Comparison of ENCODE assay signal across 8 cellular contexts in the genomic region with DNA sequence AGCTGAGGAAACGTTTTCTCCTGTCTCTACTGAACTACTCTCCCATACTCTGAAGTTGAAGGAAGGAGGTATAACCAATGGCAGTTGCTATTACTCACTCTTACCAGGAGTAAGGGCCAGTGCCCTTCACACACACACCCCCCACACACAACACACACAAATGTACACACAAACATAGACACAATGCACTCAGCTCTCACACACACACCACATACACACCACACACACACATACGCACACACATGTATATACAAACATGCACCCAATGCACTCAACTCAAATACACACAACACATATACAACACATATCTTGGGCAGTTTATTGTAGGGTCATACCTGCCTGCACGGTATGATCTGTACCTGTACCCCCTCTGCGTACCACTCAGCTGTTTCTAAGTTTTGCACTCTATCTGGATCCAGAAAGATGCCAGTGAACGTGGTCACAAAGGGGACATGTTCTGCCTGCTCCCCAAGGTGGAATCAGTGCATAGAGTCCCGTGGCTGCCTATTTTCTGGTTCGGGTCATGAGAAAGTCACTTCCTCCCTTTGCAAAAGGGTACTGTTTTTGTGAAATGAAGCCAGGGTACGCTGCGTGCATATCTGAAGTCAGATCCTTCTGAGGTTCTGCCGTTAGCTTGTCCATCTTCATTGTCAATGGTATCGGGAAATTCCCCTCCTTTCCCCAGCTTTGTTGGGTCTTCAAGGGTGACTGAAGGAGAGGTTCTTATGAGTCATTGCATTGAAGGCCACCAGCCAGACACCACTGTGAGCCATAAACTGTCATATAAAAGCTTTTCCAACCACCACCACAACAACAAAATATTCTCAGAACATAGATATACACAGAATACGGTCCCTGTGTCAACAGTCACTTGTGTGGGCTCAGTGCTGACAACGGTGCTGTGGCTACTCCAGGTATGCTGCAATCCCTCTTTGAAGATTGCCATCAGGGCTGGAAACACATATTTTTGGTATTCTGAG.
DNase-seq lines count a peak whose midpoint lies in the region; ATAC-seq and TF ChIP-seq lines count a peak whose summit lies in the region.

No MANE protein-coding gene starts in this region.

- no peaks in the 10 kb centered on the region for H3K27me3 Mint-ChIP-seq in progenitor cell of endocrine pancreas

- H3K9me3 ChIP-seq in RWPE2 (ENCODE audit: severe bottlenecking), result no peaks in the 10 kb centered on the region

- H3K36me3 Mint-ChIP-seq in progenitor cell of endocrine pancreas (ENCODE audit: insufficient read depth), result peaks cover 8% of the 10 kb centered on the region

- H3K4me3 ChIP-seq in RWPE2 (ENCODE audit: severe bottlenecking) (no peak overlapping the region), coronary artery (no peak overlapping the region)

- H3K27ac Mint-ChIP-seq in progenitor cell of endocrine pancreas, result peak overlapping the region; percentile 70

- peaks cover 8% of the 10 kb centered on the region for H3K9me3 Mint-ChIP-seq in progenitor cell of endocrine pancreas (ENCODE audit: low read depth)

- H3K36me3 ChIP-seq in RWPE2 (ENCODE audit: low read depth), result no peaks in the 10 kb centered on the region

- ATAC-seq in HG02588 (IDR thresholded peaks at IDR 0.05; ENCODE audit: unreplicated experiment) (peak; percentile 46), RWPE2 (ENCODE audit: low read depth) (no peak)

- no peaks in the 10 kb centered on the region for H3K27me3 ChIP-seq in RWPE2 (ENCODE audit: insufficient read depth, poor library complexity, severe bottlenecking)

- H3K27ac ChIP-seq in RWPE2 (ENCODE audit: poor library complexity, severe bottlenecking) (peak overlapping the region; percentile 68), coronary artery (no peak overlapping the region)

- no peak overlapping the region for H3K4me3 Mint-ChIP-seq in progenitor cell of endocrine pancreas (ENCODE audit: low read depth)

- DNase-seq in activated CD8-positive, alpha-beta memory T cell treated with anti-CD3 and anti-CD28 coated beads for 24 hours, result peak; percentile 58
- DNase-seq in activated CD8-positive, alpha-beta memory T cell treated with anti-CD3 and anti-CD28 coated beads, Interleukin-2, amount 50 U/mL, for 4 hours, result no peak
- DNase-seq in RWPE2 (ENCODE audit: low spot score), result no peak
- no peak for DNase-seq in progenitor cell of endocrine pancreas (ENCODE audit: low spot score, unreplicated experiment)
- no peak for DNase-seq in DMS 273 (lab: John Stamatoyannopoulos, UW; ENCODE audit: unreplicated experiment)
- DNase-seq in COLO829 (ENCODE audit: low spot score), result no peak
- DNase-seq in coronary artery (ENCODE audit: low spot score), result no peak

- TF ChIP-seq CTCF in RWPE2 (IDR thresholded peaks at IDR 0.05; ENCODE audit: poor library complexity, severe bottlenecking) (no peak), progenitor cell of endocrine pancreas (IDR thresholded peaks at IDR 0.05; ENCODE audit: unreplicated experiment) (no peak), coronary artery (IDR thresholded peaks at IDR 0.05) (no peak)

- peaks cover 48% of the 10 kb centered on the region for H3K4me1 Mint-ChIP-seq in progenitor cell of endocrine pancreas (ENCODE audit: low read depth)

- H3K4me1 ChIP-seq in RWPE2 (ENCODE audit: insufficient read depth, poor library complexity, severe bottlenecking), result peaks cover 23% of the 10 kb centered on the region
